18 cellular contexts compared by ENCODE assay signal in the genomic region with DNA sequence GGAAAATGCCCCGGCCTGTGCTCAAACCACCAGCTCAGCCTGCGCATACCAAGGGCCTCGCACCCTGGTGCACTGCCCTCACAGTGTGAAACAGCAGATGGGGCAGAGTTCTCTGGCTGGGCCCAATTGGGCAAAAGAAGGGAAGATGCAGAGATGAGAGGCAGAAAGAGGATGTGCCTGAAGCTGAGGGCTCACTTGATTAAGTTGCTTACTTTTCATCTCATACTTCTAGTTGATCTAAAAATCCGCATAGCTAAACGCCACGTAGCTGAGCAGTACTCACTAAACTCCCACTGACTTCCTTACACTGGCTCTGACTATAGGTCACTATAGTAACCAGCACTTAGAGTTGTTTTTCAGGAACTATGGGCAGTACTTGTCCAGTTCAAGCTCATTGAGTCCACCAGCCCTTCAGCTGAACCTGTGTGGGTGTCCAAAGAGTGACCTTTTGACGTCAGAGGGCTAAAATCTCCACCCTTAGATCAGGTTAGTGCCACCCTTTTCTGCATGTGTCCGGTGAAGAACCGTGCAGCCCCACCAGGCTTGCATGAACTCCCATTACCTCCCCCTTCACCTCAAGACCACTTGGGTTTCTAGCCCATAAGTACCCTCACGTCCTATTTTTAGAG.
A peak's percentile ranks its signal among the peaks of the same experiment; 100 is the strongest.
DNase-seq lines count a peak whose midpoint lies in the region; ATAC-seq and TF ChIP-seq lines count a peak whose summit lies in the region.
"Had no signal": no experiment of that assay in that cellular context is flagged by ENCODE, and none has a peak within 500 bp of the region (broad histone marks: within the 10 kb centered on the region; RNA-seq: fewer than 3 reads in every experiment).

No MANE protein-coding gene starts in this region.

- H3K27me3 Mint-ChIP-seq in natural killer cell treated with Interleukin-12 subunit alpha and Interleukin-12 subunit beta and Interleukin-15 and Interleukin-18, amount 100 ng/mL, for 72 hours = no peaks in the 10 kb centered on the region
- H3K27me3 Mint-ChIP-seq in natural killer cell (ENCODE audit: low read depth in 2 of 2) (no peaks in the 10 kb centered on the region), Calu3 (ENCODE audit: unreplicated experiment) (no peaks in the 10 kb centered on the region)
- H3K27me3 Mint-ChIP-seq in activated CD8-positive, alpha-beta memory T cell treated with anti-CD3 and anti-CD28 coated beads, Interleukin-2, amount 10 ng/mL, durations not matched to agents 7 days and 5 days = peaks cover 2% of the 10 kb centered on the region
- H3K27me3 Mint-ChIP-seq: activated naive CD4-positive, alpha-beta T cell treated with anti-CD3 and anti-CD28 coated beads, Interleukin-2, amount 50 U/mL, for 24 hours; B cell; central memory CD8-positive, alpha-beta T cell had no signal

- no peak overlapping the region for H3K4me3 ChIP-seq in testis
- H3K4me3 ChIP-seq: psoas muscle had no signal

- no peak for DNase-seq in natural killer cell treated with Interleukin-12 subunit alpha and Interleukin-12 subunit beta and Interleukin-15 and Interleukin-18, amount 100 ng/mL, for 72 hours (ENCODE audit: low spot score)
- DNase-seq in natural killer cell (no peak), kidney tubule cell (ENCODE audit: low spot score) (peak; percentile 27), testis (no peak), Calu3 (no peak)
- no peak for DNase-seq in activated CD8-positive, alpha-beta memory T cell treated with anti-CD3 and anti-CD28 coated beads, Interleukin-2, amount 10 ng/mL, durations not matched to agents 7 days and 5 days
- DNase-seq: activated CD4-positive, alpha-beta T cell treated with anti-CD3 and anti-CD28 coated beads for 48 hours; hypothalamus; left colon; NCI-H1092; NK-92 treated with Interleukin-12 subunit alpha and Interleukin-12 subunit beta, amount 100 ng/mL, for 24 hours; psoas muscle; SHP77 treated with DMSO at 0.1 percent for 48 hours; substantia nigra had no signal

- no TSS peak for BruUV-seq in Calu3 (replicated peaks; lab: Mats Ljungman, UMichigan)

- CTCF ChIA-PET in activated CD8-positive, alpha-beta memory T cell treated with anti-CD3 and anti-CD28 coated beads, Interleukin-2, amount 10 ng/mL, durations not matched to agents 7 days and 5 days (lab: Charles Lee) = interaction anchor here (0.9 to 1.8 kb wide), 12 partner anchors 7 to 287 kb away, joined by 3 to 9 read pairs (median 4); no protein-coding TSS in a partner anchor
- CTCF ChIA-PET in Calu3 (lab: Charles Lee) = no interaction called here

- TF ChIP-seq POLR2A in testis (IDR thresholded peaks at IDR 0.05) = no peak

- TF ChIP-seq CTCF in natural killer cell (IDR thresholded peaks at IDR 0.05) = no peak
- no peak for TF ChIP-seq CTCF in testis (IDR thresholded peaks at IDR 0.05)
- no peak for TF ChIP-seq CTCF in Calu3 (IDR thresholded peaks at IDR 0.05; ENCODE audit: unreplicated experiment)

- H3K9me3 ChIP-seq in testis = no peaks in the 10 kb centered on the region
- H3K9me3 ChIP-seq: psoas muscle had no signal

- H3K4me3 Mint-ChIP-seq in natural killer cell treated with Interleukin-12 subunit alpha and Interleukin-12 subunit beta and Interleukin-15 and Interleukin-18, amount 100 ng/mL, for 72 hours = peak overlapping the region; percentile 89
- H3K4me3 Mint-ChIP-seq in natural killer cell (no peak overlapping the region), Calu3 (ENCODE audit: low read depth, unreplicated experiment) (no peak overlapping the region)
- H3K4me3 Mint-ChIP-seq in activated CD8-positive, alpha-beta memory T cell treated with anti-CD3 and anti-CD28 coated beads, Interleukin-2, amount 10 ng/mL, durations not matched to agents 7 days and 5 days = no peak overlapping the region
- H3K4me3 Mint-ChIP-seq: activated naive CD4-positive, alpha-beta T cell treated with anti-CD3 and anti-CD28 coated beads, Interleukin-2, amount 50 U/mL, for 24 hours; B cell; central memory CD8-positive, alpha-beta T cell had no signal

- peaks cover 28% of the 10 kb centered on the region for H3K36me3 Mint-ChIP-seq in natural killer cell treated with Interleukin-12 subunit alpha and Interleukin-12 subunit beta and Interleukin-15 and Interleukin-18, amount 100 ng/mL, for 72 hours
- H3K36me3 Mint-ChIP-seq in natural killer cell (no peaks in the 10 kb centered on the region), Calu3 (ENCODE audit: insufficient read depth, unreplicated experiment) (no peaks in the 10 kb centered on the region)
- peaks cover 82% of the 10 kb centered on the region for H3K36me3 Mint-ChIP-seq in activated CD8-positive, alpha-beta memory T cell treated with anti-CD3 and anti-CD28 coated beads, Interleukin-2, amount 10 ng/mL, durations not matched to agents 7 days and 5 days

- peaks cover 1% of the 10 kb centered on the region for H3K4me1 ChIP-seq in testis
- H3K4me1 ChIP-seq: psoas muscle had no signal

- no peak overlapping the region for H3K27ac ChIP-seq in testis
- H3K27ac ChIP-seq: psoas muscle had no signal

- peaks cover 50 to 75% of the 10 kb centered on the region in 2 donors for H3K4me1 Mint-ChIP-seq in natural killer cell treated with Interleukin-12 subunit alpha and Interleukin-12 subunit beta and Interleukin-15 and Interleukin-18, amount 100 ng/mL, for 72 hours (ENCODE audit: low read depth in 2 of 2)
- H3K4me1 Mint-ChIP-seq in natural killer cell (peaks cover 50 to 51% of the 10 kb centered on the region in 2 donors), Calu3 (ENCODE audit: low read depth, unreplicated experiment) (no peaks in the 10 kb centered on the region)
- peaks cover 80% of the 10 kb centered on the region for H3K4me1 Mint-ChIP-seq in activated CD8-positive, alpha-beta memory T cell treated with anti-CD3 and anti-CD28 coated beads, Interleukin-2, amount 10 ng/mL, durations not matched to agents 7 days and 5 days

- H3K27me3 ChIP-seq in testis = no peaks in the 10 kb centered on the region

- H3K36me3 ChIP-seq in testis (ENCODE audit: low read depth, missing control alignments) = no peaks in the 10 kb centered on the region

- WGBS in testis, 2 donors = 86 to 92% methylated on average over 10 of the region's 10 CpGs

- no peak for ATAC-seq in natural killer cell treated with Interleukin-12 subunit alpha and Interleukin-12 subunit beta and Interleukin-15 and Interleukin-18, amount 100 ng/mL, for 72 hours
- ATAC-seq in natural killer cell = no peak
- ATAC-seq in activated CD8-positive, alpha-beta memory T cell treated with anti-CD3 and anti-CD28 coated beads, Interleukin-2, amount 10 ng/mL, durations not matched to agents 7 days and 5 days = no peak
- ATAC-seq in GM21737 (IDR thresholded peaks at IDR 0.05; ENCODE audit: unreplicated experiment) = no peak
- ATAC-seq: left colon had no signal

- peak overlapping the region; percentile 99 for H3K27ac Mint-ChIP-seq in natural killer cell treated with Interleukin-12 subunit alpha and Interleukin-12 subunit beta and Interleukin-15 and Interleukin-18, amount 100 ng/mL, for 72 hours
- H3K27ac Mint-ChIP-seq in natural killer cell (peak overlapping the region in 1 of 2 donors; percentile 79), Calu3 (ENCODE audit: unreplicated experiment) (no peak overlapping the region)
- peak overlapping the region; percentile 99 for H3K27ac Mint-ChIP-seq in activated CD8-positive, alpha-beta memory T cell treated with anti-CD3 and anti-CD28 coated beads, Interleukin-2, amount 10 ng/mL, durations not matched to agents 7 days and 5 days
- H3K27ac Mint-ChIP-seq: activated naive CD4-positive, alpha-beta T cell treated with anti-CD3 and anti-CD28 coated beads, Interleukin-2, amount 50 U/mL, for 24 hours; B cell had no signal

- intact Hi-C loops in natural killer cell (cut with micrococcal nuclease) (no loop called here), testis (cut with DNase I; ENCODE audit: low total_unique reads) (no loop called here), Calu3 (cut with micrococcal nuclease; ENCODE audit: unreplicated experiment) (no loop called here)

- H3K9me3 Mint-ChIP-seq in natural killer cell treated with Interleukin-12 subunit alpha and Interleukin-12 subunit beta and Interleukin-15 and Interleukin-18, amount 100 ng/mL, for 72 hours = peaks cover 10% of the 10 kb centered on the region
- H3K9me3 Mint-ChIP-seq in natural killer cell (no peaks in the 10 kb centered on the region), Calu3 (ENCODE audit: low read depth, unreplicated experiment) (peaks cover 7% of the 10 kb centered on the region)
- H3K9me3 Mint-ChIP-seq in activated CD8-positive, alpha-beta memory T cell treated with anti-CD3 and anti-CD28 coated beads, Interleukin-2, amount 10 ng/mL, durations not matched to agents 7 days and 5 days (ENCODE audit: low read depth) = peaks cover 4% of the 10 kb centered on the region
- H3K9me3 Mint-ChIP-seq: activated naive CD4-positive, alpha-beta T cell treated with anti-CD3 and anti-CD28 coated beads, Interleukin-2, amount 50 U/mL, for 24 hours; central memory CD8-positive, alpha-beta T cell had no signal
